10 cellular contexts compared by ENCODE assay signal in the genomic region with DNA sequence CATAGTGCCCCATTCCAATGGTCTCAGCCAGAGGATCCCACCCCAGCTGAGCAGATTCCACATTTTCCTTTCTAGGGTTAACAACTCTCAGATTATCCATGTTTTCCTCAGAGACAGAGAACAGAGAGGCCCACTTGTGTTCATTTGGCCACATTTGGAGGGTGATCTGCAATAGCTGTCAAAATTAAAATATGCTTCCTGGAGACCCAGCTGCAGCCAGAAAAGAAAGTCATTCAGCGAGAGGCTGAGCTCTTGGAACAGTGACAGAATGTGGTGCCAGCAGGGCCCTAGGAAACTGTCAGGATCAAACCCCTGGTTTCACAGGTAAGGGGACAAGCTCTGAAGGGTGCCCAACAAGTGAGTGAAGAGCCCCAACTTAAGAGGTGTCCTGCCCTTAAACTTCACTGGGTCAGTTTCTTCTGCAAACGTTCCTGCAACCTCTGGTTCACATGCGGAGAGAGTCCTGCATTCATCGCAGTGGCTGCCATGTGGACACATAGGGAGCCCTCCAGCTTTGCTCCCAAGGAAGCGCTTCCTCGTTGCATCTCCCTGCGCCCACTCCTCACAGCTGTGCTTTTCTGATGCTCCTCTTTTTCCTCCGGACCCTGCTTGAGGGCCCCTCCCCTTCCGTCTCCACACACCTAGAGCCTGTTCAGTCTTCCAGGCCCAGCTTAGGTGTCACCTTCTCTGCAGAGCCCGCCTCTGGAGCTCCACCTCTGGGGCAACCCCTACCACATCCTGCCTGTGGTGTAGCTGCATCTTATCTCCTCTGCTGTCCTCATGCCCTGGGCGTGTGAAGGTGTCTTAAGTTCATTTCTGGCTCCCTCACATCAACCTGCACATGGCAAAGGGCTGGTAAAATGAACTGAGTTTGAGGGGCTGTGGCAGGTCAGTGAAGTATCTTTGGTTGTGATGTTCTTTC. TPM values are rescaled to one million over a fixed set of nuclear protein-coding genes. Genes with fewer than 3 reads are reported as not detected.
DNase-seq lines count a peak whose midpoint lies in the region; ATAC-seq and TF ChIP-seq lines count a peak whose summit lies in the region.
"Had no signal": no experiment of that assay in that cellular context is flagged by ENCODE, and none has a peak within 500 bp of the region (broad histone marks: within the 10 kb centered on the region; RNA-seq: fewer than 3 reads in every experiment).

No MANE protein-coding gene starts in this region.

- peak overlapping the region; percentile 70 for H3K27ac ChIP-seq in CD4-positive, alpha-beta T cell (ENCODE audit: low read depth, low read length)
- no peak overlapping the region for H3K27ac ChIP-seq in uterus

- H3K27ac Mint-ChIP-seq in CD4-positive, alpha-beta T cell, result peak overlapping the region; percentile 94
- peak overlapping the region; percentile 94 for H3K27ac Mint-ChIP-seq in activated naive CD4-positive, alpha-beta T cell treated with anti-CD3 and anti-CD28 coated beads, Interleukin-2, amount 10 ng/mL, durations not matched to agents 7 days and 5 days

- H3K9me3 Mint-ChIP-seq in CD4-positive, alpha-beta T cell, result no peaks in the 10 kb centered on the region
- no peaks in the 10 kb centered on the region for H3K9me3 Mint-ChIP-seq in activated naive CD4-positive, alpha-beta T cell treated with anti-CD3 and anti-CD28 coated beads, Interleukin-2, amount 10 ng/mL, durations not matched to agents 7 days and 5 days

- no peaks in the 10 kb centered on the region for H3K36me3 ChIP-seq in uterus

- TF ChIP-seq POLR2A in uterus (IDR thresholded peaks at IDR 0.05), result no peak

- no peaks in the 10 kb centered on the region for H3K4me1 ChIP-seq in uterus

- no peaks in the 10 kb centered on the region for H3K27me3 Mint-ChIP-seq in CD4-positive, alpha-beta T cell
- no peaks in the 10 kb centered on the region for H3K27me3 Mint-ChIP-seq in activated naive CD4-positive, alpha-beta T cell treated with anti-CD3 and anti-CD28 coated beads, Interleukin-2, amount 10 ng/mL, durations not matched to agents 7 days and 5 days

- H3K9me3 ChIP-seq in CD4-positive, alpha-beta T cell (ENCODE audit: control insufficient read depth, low read length), result no peaks in the 10 kb centered on the region
- H3K9me3 ChIP-seq in uterus, result no peaks in the 10 kb centered on the region

- peak; percentile 77 to 91 (median 82) for DNase-seq in CD4-positive, alpha-beta T cell
- DNase-seq in T-helper 9 cell, result peak; percentile 81
- DNase-seq in activated naive CD4-positive, alpha-beta T cell treated with anti-CD3 and anti-CD28 coated beads, Interleukin-2, amount 10 ng/mL, durations not matched to agents 7 days and 5 days, result peak; percentile 93
- peak; percentile 52 to 66 for DNase-seq in stimulated activated CD4-positive, alpha-beta T cell treated with anti-CD3 and anti-CD28 coated beads, Interleukin-15, amount 100 ng/mL, for 1 hour (ENCODE audit: low read depth in 1 of 2, low spot score in 1 of 2)
- DNase-seq in epidermal melanocyte (ENCODE audit: insufficient read length, low spot score), result no peak
- DNase-seq in uterus, result no peak
- no peak for DNase-seq in iPS-NIHi7 (ENCODE audit: extremely low spot score)
- DNase-seq: kidney glomerular epithelial cell, NCI-H1417 treated with DMSO at 0.1 percent for 48 hours had no signal

- peaks cover 26% of the 10 kb centered on the region for H3K36me3 Mint-ChIP-seq in CD4-positive, alpha-beta T cell (ENCODE audit: low read depth)
- H3K36me3 Mint-ChIP-seq in activated naive CD4-positive, alpha-beta T cell treated with anti-CD3 and anti-CD28 coated beads, Interleukin-2, amount 10 ng/mL, durations not matched to agents 7 days and 5 days, result peaks cover 23% of the 10 kb centered on the region

- POLR2A ChIA-PET in CD4-positive, alpha-beta T cell (lab: Charles Lee), result interaction anchor here (0.5 to 5.9 kb wide), 10 partner anchors 9 to 114 kb away, joined by 3 to 316 read pairs (median 8); a partner anchor contains a TSS

- ATAC-seq in CD4-positive, alpha-beta T cell (ENCODE audit: poor library complexity), result peak; percentile 100
- ATAC-seq in GM19397 (IDR thresholded peaks at IDR 0.05; ENCODE audit: unreplicated experiment), result no peak

- peak; percentile 45 for TF ChIP-seq CTCF in CD4-positive, alpha-beta T cell (IDR thresholded peaks at IDR 0.05)
- no peak for TF ChIP-seq CTCF in uterus (IDR thresholded peaks at IDR 0.05)

- H3K27me3 ChIP-seq in CD4-positive, alpha-beta T cell (ENCODE audit: control insufficient read depth, insufficient read depth, low read length), result no peaks in the 10 kb centered on the region
- H3K27me3 ChIP-seq in uterus, result no peaks in the 10 kb centered on the region

- intact Hi-C loops in CD4-positive, alpha-beta T cell (cut with DNase I, micrococcal nuclease), result loop anchor here (1.0 to 2.0 kb wide), 4 partner anchors 10 to 41 kb away; no protein-coding TSS in a partner anchor
- intact Hi-C loops in uterus (cut with DNase I; ENCODE audit: low total_unique reads), result no loop called here

- peaks cover 73% of the 10 kb centered on the region for H3K4me1 Mint-ChIP-seq in CD4-positive, alpha-beta T cell (ENCODE audit: low read depth)
- peaks cover 60% of the 10 kb centered on the region for H3K4me1 Mint-ChIP-seq in activated naive CD4-positive, alpha-beta T cell treated with anti-CD3 and anti-CD28 coated beads, Interleukin-2, amount 10 ng/mL, durations not matched to agents 7 days and 5 days

- peak overlapping the region; percentile 81 for H3K4me3 Mint-ChIP-seq in CD4-positive, alpha-beta T cell
- H3K4me3 Mint-ChIP-seq in activated naive CD4-positive, alpha-beta T cell treated with anti-CD3 and anti-CD28 coated beads, Interleukin-2, amount 10 ng/mL, durations not matched to agents 7 days and 5 days, result peak overlapping the region; percentile 68

- CTCF ChIA-PET in CD4-positive, alpha-beta T cell (lab: Charles Lee), result interaction anchor here (0.9 to 2.3 kb wide), 11 partner anchors 10 to 41 kb away, joined by 4 to 26 read pairs (median 5); a partner anchor contains a TSS
- CTCF ChIA-PET in activated naive CD4-positive, alpha-beta T cell treated with anti-CD3 and anti-CD28 coated beads, Interleukin-2, amount 10 ng/mL, durations not matched to agents 7 days and 5 days (lab: Charles Lee), result interaction anchor here (0.6 to 1.8 kb wide), 10 partner anchors 9 to 166 kb away, joined by 3 to 9 read pairs (median 4); a partner anchor contains a TSS

- no peak overlapping the region for H3K4me3 ChIP-seq in uterus

RNA-seq across cellular contexts. Expression of a gene that starts 3.9 kb away (rescaled TPM):
- 1 to 10 TPM; 3.0 to 3.7 TPM for total RNA-seq in CD4-positive, alpha-beta T cell
- 1 to 10 TPM in 2 of 4 donors, under 1 TPM in 1, not detected in 1; 0.21 to 4.1 (median 1.5) TPM for total RNA-seq in uterus

RNA-seq across cellular contexts. Expression of a gene that starts 22.3 kb away (rescaled TPM):
- total RNA-seq in CD4-positive, alpha-beta T cell, result 100 to 1,000 TPM; 467 to 468 TPM
- 10 to 100 TPM in 3 of 4 donors, not detected in 1; 10.8 to 64.7 (median 33.7) TPM for total RNA-seq in uterus

RNA-seq across cellular contexts. Expression of a gene that starts 54.1 kb away (rescaled TPM):
- not detected for total RNA-seq in CD4-positive, alpha-beta T cell
- 1 to 10 TPM in 3 of 4 donors, not detected in 1; 1.9 to 9.1 (median 4.6) TPM for total RNA-seq in uterus

Comparison
In these comparisons a context has a peak if more than half of its experiments do, and no peak if none do; other contexts are left out.
1. DNase-seq: peak in CD4-positive, alpha-beta T cell (10 of 10), T-helper 9 cell (single experiment), activated naive CD4-positive, alpha-beta T cell treated with anti-CD3 and anti-CD28 coated beads, Interleukin-2, amount 10 ng/mL, durations not matched to agents 7 days and 5 days (single experiment) and stimulated activated CD4-positive, alpha-beta T cell treated with anti-CD3 and anti-CD28 coated beads, Interleukin-15, amount 100 ng/mL, for 1 hour (2 of 2); none in epidermal melanocyte (single experiment), uterus (0 of 2) and iPS-NIHi7 (single experiment).
2. RNA of a gene that starts 22.3 kb away (total RNA-seq): 467 to 468 TPM in CD4-positive, alpha-beta T cell; 10.8 to 64.7 TPM in uterus; every median in the first group is over 4 times any median in the second.